Comparison of ENCODE assay signal across 1 cellular context in the genomic region with DNA sequence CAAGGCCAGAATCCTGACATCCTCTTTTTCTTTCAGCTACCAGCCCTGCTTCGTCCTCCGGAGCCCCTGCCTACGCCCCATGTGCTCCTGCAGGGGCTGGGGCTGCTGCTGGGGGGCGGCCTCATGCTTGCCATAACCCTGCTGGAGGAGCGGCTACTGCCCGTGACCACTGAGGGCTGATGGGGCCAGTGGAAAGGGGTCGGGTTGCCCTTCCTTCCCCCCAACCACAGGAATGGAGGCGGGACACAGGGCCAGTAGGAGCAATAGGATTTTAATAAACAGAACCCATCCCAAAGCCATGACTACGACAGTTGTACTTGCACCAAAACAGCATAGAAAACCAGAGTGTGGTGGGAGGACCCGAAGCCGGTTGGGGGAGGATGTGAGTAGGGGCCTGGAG.
TF ChIP-seq lines count a peak whose summit lies in the region.

No MANE protein-coding gene starts in this region.

TF ChIP-seq in GM23338, 12 proteins besides CTCF, POLR2A, EP300 and RAD21 (continued from another document):
- TF ChIP-seq, protein P1, sequence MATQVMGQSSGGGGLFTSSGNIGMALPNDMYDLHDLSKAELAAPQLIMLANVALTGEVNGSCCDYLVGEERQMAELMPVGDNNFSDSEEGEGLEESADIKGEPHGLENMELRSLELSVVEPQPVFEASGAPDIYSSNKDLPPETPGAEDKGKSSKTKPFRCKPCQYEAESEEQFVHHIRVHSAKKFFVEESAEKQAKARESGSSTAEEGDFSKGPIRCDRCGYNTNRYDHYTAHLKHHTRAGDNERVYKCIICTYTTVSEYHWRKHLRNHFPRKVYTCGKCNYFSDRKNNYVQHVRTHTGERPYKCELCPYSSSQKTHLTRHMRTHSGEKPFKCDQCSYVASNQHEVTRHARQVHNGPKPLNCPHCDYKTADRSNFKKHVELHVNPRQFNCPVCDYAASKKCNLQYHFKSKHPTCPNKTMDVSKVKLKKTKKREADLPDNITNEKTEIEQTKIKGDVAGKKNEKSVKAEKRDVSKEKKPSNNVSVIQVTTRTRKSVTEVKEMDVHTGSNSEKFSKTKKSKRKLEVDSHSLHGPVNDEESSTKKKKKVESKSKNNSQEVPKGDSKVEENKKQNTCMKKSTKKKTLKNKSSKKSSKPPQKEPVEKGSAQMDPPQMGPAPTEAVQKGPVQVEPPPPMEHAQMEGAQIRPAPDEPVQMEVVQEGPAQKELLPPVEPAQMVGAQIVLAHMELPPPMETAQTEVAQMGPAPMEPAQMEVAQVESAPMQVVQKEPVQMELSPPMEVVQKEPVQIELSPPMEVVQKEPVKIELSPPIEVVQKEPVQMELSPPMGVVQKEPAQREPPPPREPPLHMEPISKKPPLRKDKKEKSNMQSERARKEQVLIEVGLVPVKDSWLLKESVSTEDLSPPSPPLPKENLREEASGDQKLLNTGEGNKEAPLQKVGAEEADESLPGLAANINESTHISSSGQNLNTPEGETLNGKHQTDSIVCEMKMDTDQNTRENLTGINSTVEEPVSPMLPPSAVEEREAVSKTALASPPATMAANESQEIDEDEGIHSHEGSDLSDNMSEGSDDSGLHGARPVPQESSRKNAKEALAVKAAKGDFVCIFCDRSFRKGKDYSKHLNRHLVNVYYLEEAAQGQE (IDR thresholded peaks at IDR 0.05; ENCODE audit: unreplicated experiment) = no peak
- TF ChIP-seq JUNB (IDR thresholded peaks at IDR 0.05; ENCODE audit: unreplicated experiment) = no peak
- no peak for TF ChIP-seq NANOG (IDR thresholded peaks at IDR 0.05; ENCODE audit: borderline replicate concordance)
